ENCODE assay signal across 8 cellular contexts in genomic region chr14:71321556-71322315, GRCh38. TPM values are rescaled to one million over a fixed set of nuclear protein-coding genes. Genes with fewer than 3 reads are reported as not detected.
DNase-seq lines count a peak whose midpoint lies in the region; ATAC-seq and TF ChIP-seq lines count a peak whose summit lies in the region.

No MANE protein-coding gene starts in this region.

- ATAC-seq in gastrocnemius medialis (peak in 1 of 2 donors; percentile 8), HG03442 (IDR thresholded peaks at IDR 0.05; ENCODE audit: unreplicated experiment) (no peak)

- intact Hi-C loops in gastrocnemius medialis (cut with DNase I; ENCODE audit: low total_unique reads) = no loop called here

- no peak for TF ChIP-seq CTCF in gastrocnemius medialis (IDR thresholded peaks at IDR 0.05 in 4 of 5, conservative IDR thresholded peaks at IDR 0.05 in 1 of 5)

- peak overlapping the region; percentile 78; the same call in 1 of the 2 replicates for H3K4me3 ChIP-seq in iPS DF 6.9 (ENCODE audit: low read length)
- H3K4me3 ChIP-seq in gastrocnemius medialis = peak overlapping the region; percentile 77 to 96 (median 87)

- no peaks in the 10 kb centered on the region for H3K9me3 ChIP-seq in iPS DF 6.9 (ENCODE audit: control insufficient read depth, insufficient read depth, low read length)
- H3K9me3 ChIP-seq in gastrocnemius medialis = no peaks in the 10 kb centered on the region

- H3K27me3 ChIP-seq in iPS DF 6.9 (ENCODE audit: control insufficient read depth, insufficient read depth, low read length) (no peaks in the 10 kb centered on the region), gastrocnemius medialis (no peaks in the 10 kb centered on the region)

- H3K36me3 ChIP-seq in iPS DF 6.9 (ENCODE audit: control insufficient read depth, insufficient read depth, low read length) (no peaks in the 10 kb centered on the region), gastrocnemius medialis (no peaks in the 10 kb centered on the region)

- H3K4me1 ChIP-seq in iPS DF 6.9 (ENCODE audit: control insufficient read depth, insufficient read depth, low read length) (peaks cover 3% of the 10 kb centered on the region; the same call in 1 of the 2 replicates), gastrocnemius medialis (peaks cover 0 to 9% of the 10 kb centered on the region in 2 donors)

- no peak overlapping the region for H3K27ac ChIP-seq in iPS DF 6.9 (ENCODE audit: low read length)
- peak overlapping the region; percentile 76 to 88 (median 83) for H3K27ac ChIP-seq in gastrocnemius medialis

- DNase-seq in stimulated activated CD8-positive, alpha-beta memory T cell treated with anti-CD3 and anti-CD28 coated beads, Interleukin-15, amount 100 ng/mL, for 24 hours (ENCODE audit: low read depth) = peak; percentile 1
- no peak for DNase-seq in stimulated activated CD8-positive, alpha-beta memory T cell treated with anti-CD3 and anti-CD28 coated beads, Interleukin-4, amount 100 ng/mL, for 48 hours
- DNase-seq in NCI-H2227 treated with DMSO at 0.1 percent for 48 hours (lab: John Stamatoyannopoulos, UW) (peak; percentile 36), amniotic epithelial cell (ENCODE audit: low read depth) (peak; percentile 68), iPS DF 6.9 (ENCODE audit: low read depth, low spot score) (no peak), gastrocnemius medialis (no peak)
- DNase-seq in activated CD4-positive, CD25-positive, alpha-beta regulatory T cell treated with anti-CD3 and anti-CD28 coated beads, Interleukin-2, amount 50 U/mL, for 72 hours = no peak

- TF ChIP-seq POLR2A in gastrocnemius medialis (IDR thresholded peaks at IDR 0.05) = no peak

- no CpG with 5 or more reads among the region's 26 CpGs for WGBS in iPS DF 6.9 (ENCODE audit: insufficient coverage, insufficient read length)

- in situ Hi-C loops in gastrocnemius medialis (cut with MboI; ENCODE audit: low sequenced_read_pairs in 4 of 4) = no loop called here

RNA-seq across cellular contexts. Expression of gene SIPA1L1, which starts 1.5 kb away (rescaled TPM):
- total RNA-seq in gastrocnemius medialis = 1 to 10 TPM; 1.9 to 3.4 (median 2.3) TPM

Comparison
In these comparisons a context has a peak if more than half of its experiments do, and no peak if none do; other contexts are left out.
1. DNase-seq: peak in stimulated activated CD8-positive, alpha-beta memory T cell treated with anti-CD3 and anti-CD28 coated beads, Interleukin-15, amount 100 ng/mL, for 24 hours (single experiment), NCI-H2227 treated with DMSO at 0.1 percent for 48 hours (single experiment) and amniotic epithelial cell (single experiment); none in stimulated activated CD8-positive, alpha-beta memory T cell treated with anti-CD3 and anti-CD28 coated beads, Interleukin-4, amount 100 ng/mL, for 48 hours (single experiment), iPS DF 6.9 (single experiment), gastrocnemius medialis (0 of 2) and activated CD4-positive, CD25-positive, alpha-beta regulatory T cell treated with anti-CD3 and anti-CD28 coated beads, Interleukin-2, amount 50 U/mL, for 72 hours (single experiment).